19 cellular contexts compared by ENCODE assay signal in genomic region chr5:102036927-102037326, GRCh38.
"Had no signal": no experiment of that assay in that cellular context is flagged by ENCODE, and none has a peak within 500 bp of the region (broad histone marks: within the 10 kb centered on the region; RNA-seq: fewer than 3 reads in every experiment).

No MANE protein-coding gene starts in this region.

- H3K4me3 ChIP-seq: colonic mucosa, pancreas, prostate gland, right lobe of liver, suprapubic skin, tibial artery, upper lobe of left lung, vagina had no signal

- H3K36me3 Mint-ChIP-seq: immature natural killer cell; naive thymus-derived CD4-positive, alpha-beta T cell; stimulated activated effector memory CD8-positive, alpha-beta T cell treated with anti-CD3 and anti-CD28 coated beads, Interleukin-12 subunit alpha, Interleukin-12 subunit beta, amount 100 ng/mL, for 72 hours had no signal

- ATAC-seq: foreskin keratinocyte; naive thymus-derived CD4-positive, alpha-beta T cell; pancreas; right lobe of liver; stimulated activated effector memory CD8-positive, alpha-beta T cell treated with anti-CD3 and anti-CD28 coated beads, Interleukin-12 subunit alpha, Interleukin-12 subunit beta, amount 100 ng/mL, for 72 hours; stimulated activated naive CD8-positive, alpha-beta T cell treated with anti-CD3 and anti-CD28 coated beads, Interleukin-15, Interleukin-2, amounts not matched to agents 100 U/mL and 50 U/mL, for 24 hours had no signal

- H3K4me1 ChIP-seq: colonic mucosa, foreskin keratinocyte, pancreas, prostate gland, right lobe of liver, suprapubic skin, tibial artery, upper lobe of left lung, vagina had no signal

- H3K9me3 Mint-ChIP-seq: endodermal cell; immature natural killer cell; stimulated activated effector memory CD8-positive, alpha-beta T cell treated with anti-CD3 and anti-CD28 coated beads, Interleukin-12 subunit alpha, Interleukin-12 subunit beta, amount 100 ng/mL, for 72 hours had no signal

- DNase-seq: colonic mucosa; dermis blood vessel endothelial cell; effector CD4-positive, alpha-beta T cell; endodermal cell; erythroblast; foreskin keratinocyte; immature natural killer cell; naive thymus-derived CD4-positive, alpha-beta T cell; pancreas; right lobe of liver; stimulated activated CD4-positive, alpha-beta T cell treated with anti-CD3 and anti-CD28 coated beads, Interleukin-4, amount 100 ng/mL, for 1 hour; stimulated activated CD8-positive, alpha-beta memory T cell treated with anti-CD3 and anti-CD28 coated beads, Interleukin-4, amount 100 ng/mL, for 48 hours; stimulated activated naive CD8-positive, alpha-beta T cell treated with anti-CD3 and anti-CD28 coated beads, Interleukin-15, Interleukin-2, amounts not matched to agents 100 U/mL and 50 U/mL, for 24 hours; tibial artery; upper lobe of left lung had no signal

- H3K9me3 ChIP-seq: colonic mucosa, pancreas, prostate gland, right lobe of liver, suprapubic skin, tibial artery, upper lobe of left lung, vagina had no signal

- H3K27ac Mint-ChIP-seq: endodermal cell; immature natural killer cell; naive thymus-derived CD4-positive, alpha-beta T cell; stimulated activated effector memory CD8-positive, alpha-beta T cell treated with anti-CD3 and anti-CD28 coated beads, Interleukin-12 subunit alpha, Interleukin-12 subunit beta, amount 100 ng/mL, for 72 hours had no signal

- H3K27me3 Mint-ChIP-seq: naive thymus-derived CD4-positive, alpha-beta T cell had no signal

- H3K27me3 ChIP-seq: colonic mucosa, foreskin keratinocyte, pancreas, right lobe of liver, suprapubic skin, tibial artery, upper lobe of left lung, vagina had no signal

- H3K4me1 Mint-ChIP-seq: immature natural killer cell; naive thymus-derived CD4-positive, alpha-beta T cell; stimulated activated effector memory CD8-positive, alpha-beta T cell treated with anti-CD3 and anti-CD28 coated beads, Interleukin-12 subunit alpha, Interleukin-12 subunit beta, amount 100 ng/mL, for 72 hours had no signal

- H3K36me3 ChIP-seq: colonic mucosa, pancreas, prostate gland, right lobe of liver, suprapubic skin, tibial artery, upper lobe of left lung, vagina had no signal

- H3K27ac ChIP-seq: colonic mucosa, foreskin keratinocyte, pancreas, prostate gland, right lobe of liver, suprapubic skin, tibial artery, upper lobe of left lung, vagina had no signal

- H3K4me3 Mint-ChIP-seq: endodermal cell; immature natural killer cell; naive thymus-derived CD4-positive, alpha-beta T cell; stimulated activated effector memory CD8-positive, alpha-beta T cell treated with anti-CD3 and anti-CD28 coated beads, Interleukin-12 subunit alpha, Interleukin-12 subunit beta, amount 100 ng/mL, for 72 hours had no signal
